ENCODE assay signal across 8 cellular contexts in genomic region chr11:396948-397548, GRCh38. TPM values are rescaled to one million over a fixed set of nuclear protein-coding genes. Genes with fewer than 3 reads are reported as not detected.
A peak's percentile ranks its signal among the peaks of the same experiment; 100 is the strongest.
DNase-seq lines count a peak whose midpoint lies in the region; ATAC-seq and TF ChIP-seq lines count a peak whose summit lies in the region.

No MANE protein-coding gene starts in this region.

- peaks cover 0 to 44% (median 9%) of the 10 kb centered on the region in 4 donors for H3K4me1 ChIP-seq in tibial artery

- H3K4me3 ChIP-seq in MG63 (no peak overlapping the region), tibial artery (peak overlapping the region; percentile 40 to 47)

- no peak overlapping the region for H3K27ac ChIP-seq in tibial artery

- intact Hi-C loops in tibial artery (cut with DNase I; ENCODE audit: low total_unique reads), result no loop called here

- DNase-seq in AG09319 (ENCODE audit: extremely low read depth, low read depth) (peak; percentile 16), MG63 (peak; percentile 68), hepatic stellate cell (ENCODE audit: low spot score) (peak; percentile 94), tibial artery (no peak), HuH-7 (ENCODE audit: low spot score) (no peak), HT-29 (ENCODE audit: low spot score) (no peak)
- DNase-seq in activated naive CD4-positive, alpha-beta T cell treated with Interleukin-2 at 50 U/mL for 16 hours, result peak; percentile 55

- H3K36me3 ChIP-seq in MG63, result no peaks in the 10 kb centered on the region
- H3K36me3 ChIP-seq in tibial artery, result peaks cover 0 to 19% (median 0%) of the 10 kb centered on the region in 3 donors

- peak; percentile 52 for ATAC-seq in GM18868 (IDR thresholded peaks at IDR 0.05; ENCODE audit: unreplicated experiment)

- H3K27me3 ChIP-seq in MG63 (no peaks in the 10 kb centered on the region), tibial artery (peaks cover 0 to 58% of the 10 kb centered on the region in 2 donors)

- TF ChIP-seq CTCF in AG09319 (IDR thresholded peaks at IDR 0.05; ENCODE audit: low read depth, low read length) (peak; percentile 62), tibial artery (IDR thresholded peaks at IDR 0.05) (peak; percentile 52 to 55)

- H3K9me3 ChIP-seq in MG63 (no peaks in the 10 kb centered on the region), tibial artery (no peaks in the 10 kb centered on the region)

RNA-seq across cellular contexts. Expression of gene PKP3, which starts 3.0 kb away (rescaled TPM):
- 7.6 and 24.1 TPM in 2 replicates for total RNA-seq in MG63 (2014; rRNA removed; shearing (Covaris generic); ENCODE audit: low replicate concordance)
- 284 and 306 TPM in 2 replicates for total RNA-seq in HT-29 (2014; rRNA removed; shearing (Covaris generic))

RNA-seq across cellular contexts. Expression of gene SIGIRR, which starts 17.8 kb away (rescaled TPM):
- total RNA-seq in MG63 (2014; rRNA removed; shearing (Covaris generic); ENCODE audit: low replicate concordance), result 28.8 and 89.5 TPM in 2 replicates
- total RNA-seq in HT-29 (2014; rRNA removed; shearing (Covaris generic)), result 295 and 312 TPM in 2 replicates

RNA-seq across cellular contexts. Expression of gene B4GALNT4, which starts 27.7 kb away (rescaled TPM):
- 27.5 and 49.8 TPM in 2 replicates for total RNA-seq in MG63 (2014; rRNA removed; shearing (Covaris generic); ENCODE audit: low replicate concordance)
- total RNA-seq in HT-29 (2014; rRNA removed; shearing (Covaris generic)), result not detected in 2 replicates

RNA-seq across cellular contexts. Expression of gene ANO9, which starts 44.8 kb away (rescaled TPM):
- total RNA-seq in MG63 (2014; rRNA removed; shearing (Covaris generic); ENCODE audit: low replicate concordance), result not detected in 2 replicates
- total RNA-seq in HT-29 (2014; rRNA removed; shearing (Covaris generic)), result 63.7 and 94.0 TPM in 2 replicates

RNA-seq across cellular contexts. Expression of gene PTDSS2, which starts 53.0 kb away (rescaled TPM):
- 30.2 and 43.3 TPM in 2 replicates for total RNA-seq in MG63 (2014; rRNA removed; shearing (Covaris generic); ENCODE audit: low replicate concordance)
- total RNA-seq in HT-29 (2014; rRNA removed; shearing (Covaris generic)), result 56.6 and 63.4 TPM in 2 replicates

Comparison
In these comparisons a context has a peak if more than half of its experiments do, and no peak if none do; other contexts are left out.
1. DNase-seq: peak in AG09319 (single experiment), MG63 (single experiment), activated naive CD4-positive, alpha-beta T cell treated with Interleukin-2 at 50 U/mL for 16 hours (single experiment) and hepatic stellate cell (single experiment); none in tibial artery (0 of 2), HuH-7 (single experiment) and HT-29 (single experiment).
2. RNA of gene PKP3, which starts 3.0 kb away (total RNA-seq): 284 to 306 TPM in HT-29; 7.6 to 24.1 TPM in MG63; every median in the first group is over 10 times any median in the second.
3. RNA of gene B4GALNT4, which starts 27.7 kb away (total RNA-seq): 27.5 to 49.8 TPM in MG63; not detected in HT-29; every median in the first group is over 10 times any median in the second.